Comparison of ENCODE assay signal across 4 cellular contexts in the genomic region with DNA sequence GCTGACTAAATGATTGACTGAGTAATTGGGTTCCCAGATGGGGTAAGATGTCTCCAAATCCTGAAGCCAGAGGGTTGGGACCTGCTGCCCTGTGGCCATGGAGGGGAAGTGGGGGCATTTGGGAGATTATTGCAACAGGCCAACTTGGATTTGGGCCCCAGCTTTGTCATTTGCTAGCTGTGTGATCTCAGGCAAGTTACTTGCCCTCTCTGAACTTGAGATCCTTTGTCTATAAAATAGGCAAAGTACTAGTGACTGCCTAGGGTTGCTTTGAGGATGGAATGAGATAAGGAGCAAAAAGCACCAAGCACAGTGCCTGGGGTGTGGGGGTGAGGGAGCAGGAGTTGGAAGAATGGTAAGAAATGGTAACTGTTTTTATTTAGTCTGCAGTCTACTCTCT.
TF ChIP-seq lines count a peak whose summit lies in the region.

No MANE protein-coding gene starts in this region.

TF ChIP-seq in HepG2, 621 proteins besides CTCF, POLR2A, EP300 and RAD21:
- no peak for TF ChIP-seq SATB2 (CRISPR knock-in tag; IDR thresholded peaks at IDR 0.05)
- TF ChIP-seq ZNF768 (CRISPR knock-in tag; IDR thresholded peaks at IDR 0.05) = peak; percentile 22; the same call in 1 of the 2 replicates

TF ChIP-seq in HEK293, 187 proteins besides CTCF, POLR2A, EP300 and RAD21:
- TF ChIP-seq ZBTB21 (tag by site-specific recombination; IDR thresholded peaks at IDR 0.05) (no peak), ZNF223 (tag by site-specific recombination; IDR thresholded peaks at IDR 0.05) (no peak), ZNF768 (tag by site-specific recombination; IDR thresholded peaks at IDR 0.05) (peak; percentile 89; the same call in 1 of the 2 replicates)

TF ChIP-seq in K562, 482 proteins besides CTCF, POLR2A, EP300 and RAD21 (continues in another document):
- TF ChIP-seq, protein P1, sequence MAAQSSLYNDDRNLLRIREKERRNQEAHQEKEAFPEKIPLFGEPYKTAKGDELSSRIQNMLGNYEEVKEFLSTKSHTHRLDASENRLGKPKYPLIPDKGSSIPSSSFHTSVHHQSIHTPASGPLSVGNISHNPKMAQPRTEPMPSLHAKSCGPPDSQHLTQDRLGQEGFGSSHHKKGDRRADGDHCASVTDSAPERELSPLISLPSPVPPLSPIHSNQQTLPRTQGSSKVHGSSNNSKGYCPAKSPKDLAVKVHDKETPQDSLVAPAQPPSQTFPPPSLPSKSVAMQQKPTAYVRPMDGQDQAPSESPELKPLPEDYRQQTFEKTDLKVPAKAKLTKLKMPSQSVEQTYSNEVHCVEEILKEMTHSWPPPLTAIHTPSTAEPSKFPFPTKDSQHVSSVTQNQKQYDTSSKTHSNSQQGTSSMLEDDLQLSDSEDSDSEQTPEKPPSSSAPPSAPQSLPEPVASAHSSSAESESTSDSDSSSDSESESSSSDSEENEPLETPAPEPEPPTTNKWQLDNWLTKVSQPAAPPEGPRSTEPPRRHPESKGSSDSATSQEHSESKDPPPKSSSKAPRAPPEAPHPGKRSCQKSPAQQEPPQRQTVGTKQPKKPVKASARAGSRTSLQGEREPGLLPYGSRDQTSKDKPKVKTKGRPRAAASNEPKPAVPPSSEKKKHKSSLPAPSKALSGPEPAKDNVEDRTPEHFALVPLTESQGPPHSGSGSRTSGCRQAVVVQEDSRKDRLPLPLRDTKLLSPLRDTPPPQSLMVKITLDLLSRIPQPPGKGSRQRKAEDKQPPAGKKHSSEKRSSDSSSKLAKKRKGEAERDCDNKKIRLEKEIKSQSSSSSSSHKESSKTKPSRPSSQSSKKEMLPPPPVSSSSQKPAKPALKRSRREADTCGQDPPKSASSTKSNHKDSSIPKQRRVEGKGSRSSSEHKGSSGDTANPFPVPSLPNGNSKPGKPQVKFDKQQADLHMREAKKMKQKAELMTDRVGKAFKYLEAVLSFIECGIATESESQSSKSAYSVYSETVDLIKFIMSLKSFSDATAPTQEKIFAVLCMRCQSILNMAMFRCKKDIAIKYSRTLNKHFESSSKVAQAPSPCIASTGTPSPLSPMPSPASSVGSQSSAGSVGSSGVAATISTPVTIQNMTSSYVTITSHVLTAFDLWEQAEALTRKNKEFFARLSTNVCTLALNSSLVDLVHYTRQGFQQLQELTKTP (IDR thresholded peaks at IDR 0.05; ENCODE audit: low read depth in 1 of 2, partially characterized antibody in 2 of 2) = no peak
- TF ChIP-seq KDM1A (IDR thresholded peaks at IDR 0.05) (0 out of 4 replicates have a peak, but pooled peaks of 1 of the 2 experiments have one; percentile 16), OTX1 (CRISPR knock-in tag; IDR thresholded peaks at IDR 0.05) (no peak), AFF4 (CRISPR knock-in tag; IDR thresholded peaks at IDR 0.05) (no peak), MED1 (CRISPR knock-in tag; IDR thresholded peaks at IDR 0.05; ENCODE audit: borderline replicate concordance) (no peak), BMI1 (IDR thresholded peaks at IDR 0.05; ENCODE audit: low read length) (no peak), EWSR1 (IDR thresholded peaks at IDR 0.05; ENCODE audit: borderline replicate concordance, low read depth, partially characterized antibody) (no peak), HMG20A (CRISPR knock-in tag; conservative IDR thresholded peaks at IDR 0.05) (no peak), ZFP36 (IDR thresholded peaks at IDR 0.05; ENCODE audit: low read depth, low read length, partially characterized antibody) (peak; percentile 40), KHSRP (IDR thresholded peaks at IDR 0.05) (no peak), ZC3H8 (IDR thresholded peaks at IDR 0.05) (no peak)
- TF ChIP-seq, protein P2, sequence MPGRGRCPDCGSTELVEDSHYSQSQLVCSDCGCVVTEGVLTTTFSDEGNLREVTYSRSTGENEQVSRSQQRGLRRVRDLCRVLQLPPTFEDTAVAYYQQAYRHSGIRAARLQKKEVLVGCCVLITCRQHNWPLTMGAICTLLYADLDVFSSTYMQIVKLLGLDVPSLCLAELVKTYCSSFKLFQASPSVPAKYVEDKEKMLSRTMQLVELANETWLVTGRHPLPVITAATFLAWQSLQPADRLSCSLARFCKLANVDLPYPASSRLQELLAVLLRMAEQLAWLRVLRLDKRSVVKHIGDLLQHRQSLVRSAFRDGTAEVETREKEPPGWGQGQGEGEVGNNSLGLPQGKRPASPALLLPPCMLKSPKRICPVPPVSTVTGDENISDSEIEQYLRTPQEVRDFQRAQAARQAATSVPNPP (IDR thresholded peaks at IDR 0.05; ENCODE audit: borderline replicate concordance, insufficient read depth, insufficient read length) = no peak

TF ChIP-seq in H1, 55 proteins besides CTCF, POLR2A, EP300 and RAD21:
- TF ChIP-seq HDAC2 (IDR thresholded peaks at IDR 0.05; ENCODE audit: borderline replicate concordance in 1 of 2, low read depth in 2 of 2, low read length in 2 of 2) (peak in 1 of 2 experiments; percentile 45; a peak in 1 of 4 replicates), KDM1A (IDR thresholded peaks at IDR 0.05; ENCODE audit: borderline replicate concordance, low read length) (peak; percentile 88), GABPA (IDR thresholded peaks at IDR 0.05; ENCODE audit: borderline replicate concordance, insufficient read depth, low read length) (no peak)
